Comparison of ENCODE assay signal across 1 cellular context in the genomic region with DNA sequence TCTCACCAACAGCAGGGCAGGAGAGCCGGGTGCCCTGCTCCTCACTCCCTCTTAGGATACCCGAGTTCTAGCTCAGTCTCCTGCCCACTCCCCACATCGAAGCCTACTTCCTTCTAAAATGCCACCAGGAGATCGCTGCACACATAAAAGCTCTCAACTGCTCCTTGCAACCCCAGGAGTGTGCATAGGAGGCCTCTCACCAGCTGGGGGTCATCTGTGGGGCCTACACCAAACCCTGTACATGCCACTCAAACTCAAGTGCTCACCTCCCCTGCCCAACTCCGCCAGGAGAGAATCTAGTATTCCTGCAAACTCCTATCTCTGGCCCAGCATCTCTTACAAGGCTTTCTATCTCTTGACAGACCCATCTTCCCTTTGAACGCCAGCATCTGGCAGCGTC.
TF ChIP-seq lines count a peak whose summit lies in the region.

No MANE protein-coding gene starts in this region.

TF ChIP-seq in GM23338, 12 proteins besides CTCF, POLR2A, EP300 and RAD21:
- TF ChIP-seq, protein P1, sequence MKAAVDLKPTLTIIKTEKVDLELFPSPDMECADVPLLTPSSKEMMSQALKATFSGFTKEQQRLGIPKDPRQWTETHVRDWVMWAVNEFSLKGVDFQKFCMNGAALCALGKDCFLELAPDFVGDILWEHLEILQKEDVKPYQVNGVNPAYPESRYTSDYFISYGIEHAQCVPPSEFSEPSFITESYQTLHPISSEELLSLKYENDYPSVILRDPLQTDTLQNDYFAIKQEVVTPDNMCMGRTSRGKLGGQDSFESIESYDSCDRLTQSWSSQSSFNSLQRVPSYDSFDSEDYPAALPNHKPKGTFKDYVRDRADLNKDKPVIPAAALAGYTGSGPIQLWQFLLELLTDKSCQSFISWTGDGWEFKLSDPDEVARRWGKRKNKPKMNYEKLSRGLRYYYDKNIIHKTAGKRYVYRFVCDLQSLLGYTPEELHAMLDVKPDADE (IDR thresholded peaks at IDR 0.05), result no peak
- no peak for TF ChIP-seq ZNF331 (CRISPR knock-in tag; IDR thresholded peaks at IDR 0.05; ENCODE audit: low read depth)
- TF ChIP-seq, protein P2, sequence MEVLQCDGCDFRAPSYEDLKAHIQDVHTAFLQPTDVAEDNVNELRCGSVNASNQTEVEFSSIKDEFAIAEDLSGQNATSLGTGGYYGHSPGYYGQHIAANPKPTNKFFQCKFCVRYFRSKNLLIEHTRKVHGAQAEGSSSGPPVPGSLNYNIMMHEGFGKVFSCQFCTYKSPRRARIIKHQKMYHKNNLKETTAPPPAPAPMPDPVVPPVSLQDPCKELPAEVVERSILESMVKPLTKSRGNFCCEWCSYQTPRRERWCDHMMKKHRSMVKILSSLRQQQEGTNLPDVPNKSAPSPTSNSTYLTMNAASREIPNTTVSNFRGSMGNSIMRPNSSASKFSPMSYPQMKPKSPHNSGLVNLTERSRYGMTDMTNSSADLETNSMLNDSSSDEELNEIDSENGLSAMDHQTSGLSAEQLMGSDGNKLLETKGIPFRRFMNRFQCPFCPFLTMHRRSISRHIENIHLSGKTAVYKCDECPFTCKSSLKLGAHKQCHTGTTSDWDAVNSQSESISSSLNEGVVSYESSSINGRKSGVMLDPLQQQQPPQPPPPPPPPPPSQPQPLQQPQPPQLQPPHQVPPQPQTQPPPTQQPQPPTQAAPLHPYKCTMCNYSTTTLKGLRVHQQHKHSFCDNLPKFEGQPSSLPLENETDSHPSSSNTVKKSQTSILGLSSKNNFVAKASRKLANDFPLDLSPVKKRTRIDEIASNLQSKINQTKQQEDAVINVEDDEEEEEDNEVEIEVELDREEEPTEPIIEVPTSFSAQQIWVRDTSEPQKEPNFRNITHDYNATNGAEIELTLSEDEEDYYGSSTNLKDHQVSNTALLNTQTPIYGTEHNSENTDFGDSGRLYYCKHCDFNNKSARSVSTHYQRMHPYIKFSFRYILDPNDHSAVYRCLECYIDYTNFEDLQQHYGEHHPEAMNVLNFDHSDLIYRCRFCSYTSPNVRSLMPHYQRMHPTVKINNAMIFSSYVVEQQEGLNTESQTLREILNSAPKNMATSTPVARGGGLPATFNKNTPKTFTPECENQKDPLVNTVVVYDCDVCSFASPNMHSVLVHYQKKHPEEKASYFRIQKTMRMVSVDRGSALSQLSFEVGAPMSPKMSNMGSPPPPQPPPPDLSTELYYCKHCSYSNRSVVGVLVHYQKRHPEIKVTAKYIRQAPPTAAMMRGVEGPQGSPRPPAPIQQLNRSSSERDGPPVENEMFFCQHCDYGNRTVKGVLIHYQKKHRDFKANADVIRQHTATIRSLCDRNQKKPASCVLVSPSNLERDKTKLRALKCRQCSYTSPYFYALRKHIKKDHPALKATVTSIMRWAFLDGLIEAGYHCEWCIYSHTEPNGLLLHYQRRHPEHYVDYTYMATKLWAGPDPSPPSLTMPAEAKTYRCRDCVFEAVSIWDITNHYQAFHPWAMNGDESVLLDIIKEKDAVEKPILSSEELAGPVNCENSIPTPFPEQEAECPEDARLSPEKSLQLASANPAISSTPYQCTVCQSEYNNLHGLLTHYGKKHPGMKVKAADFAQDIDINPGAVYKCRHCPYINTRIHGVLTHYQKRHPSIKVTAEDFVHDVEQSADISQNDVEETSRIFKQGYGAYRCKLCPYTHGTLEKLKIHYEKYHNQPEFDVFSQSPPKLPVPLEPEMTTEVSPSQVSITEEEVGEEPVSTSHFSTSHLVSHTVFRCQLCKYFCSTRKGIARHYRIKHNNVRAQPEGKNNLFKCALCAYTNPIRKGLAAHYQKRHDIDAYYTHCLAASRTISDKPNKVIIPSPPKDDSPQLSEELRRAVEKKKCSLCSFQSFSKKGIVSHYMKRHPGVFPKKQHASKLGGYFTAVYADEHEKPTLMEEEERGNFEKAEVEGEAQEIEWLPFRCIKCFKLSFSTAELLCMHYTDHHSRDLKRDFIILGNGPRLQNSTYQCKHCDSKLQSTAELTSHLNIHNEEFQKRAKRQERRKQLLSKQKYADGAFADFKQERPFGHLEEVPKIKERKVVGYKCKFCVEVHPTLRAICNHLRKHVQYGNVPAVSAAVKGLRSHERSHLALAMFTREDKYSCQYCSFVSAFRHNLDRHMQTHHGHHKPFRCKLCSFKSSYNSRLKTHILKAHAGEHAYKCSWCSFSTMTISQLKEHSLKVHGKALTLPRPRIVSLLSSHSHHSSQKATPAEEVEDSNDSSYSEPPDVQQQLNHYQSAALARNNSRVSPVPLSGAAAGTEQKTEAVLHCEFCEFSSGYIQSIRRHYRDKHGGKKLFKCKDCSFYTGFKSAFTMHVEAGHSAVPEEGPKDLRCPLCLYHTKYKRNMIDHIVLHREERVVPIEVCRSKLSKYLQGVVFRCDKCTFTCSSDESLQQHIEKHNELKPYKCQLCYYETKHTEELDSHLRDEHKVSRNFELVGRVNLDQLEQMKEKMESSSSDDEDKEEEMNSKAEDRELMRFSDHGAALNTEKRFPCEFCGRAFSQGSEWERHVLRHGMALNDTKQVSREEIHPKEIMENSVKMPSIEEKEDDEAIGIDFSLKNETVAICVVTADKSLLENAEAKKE (CRISPR knock-in tag; IDR thresholded peaks at IDR 0.05), result no peak
- no peak for TF ChIP-seq STAT1 (IDR thresholded peaks at IDR 0.05; ENCODE audit: unreplicated experiment)
- TF ChIP-seq JUNB (IDR thresholded peaks at IDR 0.05; ENCODE audit: unreplicated experiment), result no peak
- no peak for TF ChIP-seq CREB1 (CRISPR knock-in tag; IDR thresholded peaks at IDR 0.05; ENCODE audit: low read depth)
- TF ChIP-seq, protein P3, sequence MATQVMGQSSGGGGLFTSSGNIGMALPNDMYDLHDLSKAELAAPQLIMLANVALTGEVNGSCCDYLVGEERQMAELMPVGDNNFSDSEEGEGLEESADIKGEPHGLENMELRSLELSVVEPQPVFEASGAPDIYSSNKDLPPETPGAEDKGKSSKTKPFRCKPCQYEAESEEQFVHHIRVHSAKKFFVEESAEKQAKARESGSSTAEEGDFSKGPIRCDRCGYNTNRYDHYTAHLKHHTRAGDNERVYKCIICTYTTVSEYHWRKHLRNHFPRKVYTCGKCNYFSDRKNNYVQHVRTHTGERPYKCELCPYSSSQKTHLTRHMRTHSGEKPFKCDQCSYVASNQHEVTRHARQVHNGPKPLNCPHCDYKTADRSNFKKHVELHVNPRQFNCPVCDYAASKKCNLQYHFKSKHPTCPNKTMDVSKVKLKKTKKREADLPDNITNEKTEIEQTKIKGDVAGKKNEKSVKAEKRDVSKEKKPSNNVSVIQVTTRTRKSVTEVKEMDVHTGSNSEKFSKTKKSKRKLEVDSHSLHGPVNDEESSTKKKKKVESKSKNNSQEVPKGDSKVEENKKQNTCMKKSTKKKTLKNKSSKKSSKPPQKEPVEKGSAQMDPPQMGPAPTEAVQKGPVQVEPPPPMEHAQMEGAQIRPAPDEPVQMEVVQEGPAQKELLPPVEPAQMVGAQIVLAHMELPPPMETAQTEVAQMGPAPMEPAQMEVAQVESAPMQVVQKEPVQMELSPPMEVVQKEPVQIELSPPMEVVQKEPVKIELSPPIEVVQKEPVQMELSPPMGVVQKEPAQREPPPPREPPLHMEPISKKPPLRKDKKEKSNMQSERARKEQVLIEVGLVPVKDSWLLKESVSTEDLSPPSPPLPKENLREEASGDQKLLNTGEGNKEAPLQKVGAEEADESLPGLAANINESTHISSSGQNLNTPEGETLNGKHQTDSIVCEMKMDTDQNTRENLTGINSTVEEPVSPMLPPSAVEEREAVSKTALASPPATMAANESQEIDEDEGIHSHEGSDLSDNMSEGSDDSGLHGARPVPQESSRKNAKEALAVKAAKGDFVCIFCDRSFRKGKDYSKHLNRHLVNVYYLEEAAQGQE (IDR thresholded peaks at IDR 0.05; ENCODE audit: unreplicated experiment), result no peak
- TF ChIP-seq EZH2 (IDR thresholded peaks at IDR 0.05; ENCODE audit: low read depth, unreplicated experiment), result no peak
- TF ChIP-seq POLR2AphosphoS5 (IDR thresholded peaks at IDR 0.05; ENCODE audit: low read depth), result no peak
- no peak for TF ChIP-seq EZH2phosphoT487 (IDR thresholded peaks at IDR 0.05; ENCODE audit: unreplicated experiment)
- no peak for TF ChIP-seq ZNF114 (CRISPR knock-in tag; IDR thresholded peaks at IDR 0.05)
- no peak for TF ChIP-seq NANOG (IDR thresholded peaks at IDR 0.05; ENCODE audit: borderline replicate concordance)
TF ChIP-seq in GM23338: peak in this region for 0.
